Comparison of ENCODE assay signal across 10 cellular contexts in genomic region chr6:108921547-108922331, GRCh38.
A peak's percentile ranks its signal among the peaks of the same experiment; 100 is the strongest.
DNase-seq lines count a peak whose midpoint lies in the region; ATAC-seq and TF ChIP-seq lines count a peak whose summit lies in the region.
"Had no signal": no experiment of that assay in that cellular context is flagged by ENCODE, and none has a peak within 500 bp of the region (broad histone marks: within the 10 kb centered on the region; RNA-seq: fewer than 3 reads in every experiment).

No MANE protein-coding gene starts in this region.

- TF ChIP-seq CTCF in AG09309 (IDR thresholded peaks at IDR 0.05; ENCODE audit: control insufficient read depth, insufficient read depth, low read depth, low read length, missing control alignments): no peak

- H3K9me3 Mint-ChIP-seq in activated naive CD4-positive, alpha-beta T cell treated with anti-CD3 and anti-CD28 coated beads, Interleukin-2, amount 50 U/mL, for 72 hours: peaks cover 6 to 10% of the 10 kb centered on the region in 2 donors

- peaks cover 11% of the 10 kb centered on the region in 2 donors for H3K36me3 Mint-ChIP-seq in activated naive CD4-positive, alpha-beta T cell treated with anti-CD3 and anti-CD28 coated beads, Interleukin-2, amount 50 U/mL, for 72 hours

- peak; percentile 92 to 97 for ATAC-seq in activated naive CD4-positive, alpha-beta T cell treated with anti-CD3 and anti-CD28 coated beads, Interleukin-2, amount 50 U/mL, for 72 hours
- ATAC-seq in HG02678 (IDR thresholded peaks at IDR 0.05; ENCODE audit: unreplicated experiment): no peak
- ATAC-seq in GM18909 (IDR thresholded peaks at IDR 0.05; ENCODE audit: poor library complexity, unreplicated experiment): no peak
- ATAC-seq in GM21447 (IDR thresholded peaks at IDR 0.05; ENCODE audit: unreplicated experiment): no peak

- peak; percentile 86 for DNase-seq in AG09309 (ENCODE audit: low read depth)
- peak; percentile 39 for DNase-seq in KBM-7
- peak in 1 of 2 donors; percentile 40 for DNase-seq in activated naive CD4-positive, alpha-beta T cell treated with anti-CD3 and anti-CD28 coated beads, Interleukin-2, amount 50 U/mL, for 72 hours (ENCODE audit: low spot score in 2 of 2)
- DNase-seq in iris pigment epithelial cell (ENCODE audit: low read depth): peak; percentile 65
- DNase-seq in DMS53 (lab: John Stamatoyannopoulos, UW): no peak
- DNase-seq: DMS79 treated with DMSO at 0.1 percent for 48 hours; effector memory CD4-positive, alpha-beta T cell had no signal

- H3K4me3 ChIP-seq in AG09309 (ENCODE audit: control insufficient read depth, low read depth, low read length): no peak overlapping the region

- peak overlapping the region; percentile 67 to 72 for H3K27ac Mint-ChIP-seq in activated naive CD4-positive, alpha-beta T cell treated with anti-CD3 and anti-CD28 coated beads, Interleukin-2, amount 50 U/mL, for 72 hours

- in situ Hi-C loops in KBM-7 (cut with MboI; ENCODE audit: low pct_unique_long_range_greater_than_20kb, low sequenced_read_pairs): no loop called here

Comparison
In these comparisons a context has a peak if more than half of its experiments do, and no peak if none do; other contexts are left out.
1. ATAC-seq: peak in activated naive CD4-positive, alpha-beta T cell treated with anti-CD3 and anti-CD28 coated beads, Interleukin-2, amount 50 U/mL, for 72 hours (2 of 2); none in HG02678 (single experiment), GM18909 (single experiment) and GM21447 (single experiment).